In genomic region chr14:77039285-77040058, GRCh38 we compare ENCODE assay signal across 8 cellular contexts. TPM values are rescaled to one million over a fixed set of nuclear protein-coding genes. Genes with fewer than 3 reads are reported as not detected.
DNase-seq lines count a peak whose midpoint lies in the region; ATAC-seq and FAIRE-seq lines count a peak whose summit lies in the region.

No MANE protein-coding gene starts in this region.

- peak overlapping the region; percentile 49 for H4K12ac ChIP-seq in trophoblast cell (ENCODE audit: low read depth, low read length)

- peak overlapping the region; percentile 74 for H3K9ac ChIP-seq in SK-N-MC (ENCODE audit: insufficient read length)
- no peak overlapping the region for H3K9ac ChIP-seq in trophoblast cell (ENCODE audit: low read length)

- no peak overlapping the region for H3K4ac ChIP-seq in trophoblast cell (ENCODE audit: low read depth, low read length)

- peak overlapping the region; percentile 4 for H2BK120ac ChIP-seq in trophoblast cell (ENCODE audit: insufficient read depth, low read length, poor library complexity)

- no peak overlapping the region for H3K14ac ChIP-seq in trophoblast cell (ENCODE audit: low read length)

- H3K79me1 ChIP-seq in trophoblast cell (ENCODE audit: low read length): peaks cover 14% of the 10 kb centered on the region

- no peaks in the 10 kb centered on the region for H3K36me3 ChIP-seq in SK-N-MC (ENCODE audit: insufficient read depth, low read length)
- H3K36me3 ChIP-seq in esophagus (ENCODE audit: control insufficient read depth in 2 of 2, insufficient read depth in 2 of 2, low read length in 1 of 2): no peaks in the 10 kb centered on the region
- no peaks in the 10 kb centered on the region for H3K36me3 ChIP-seq in trophoblast cell (ENCODE audit: control insufficient read depth in 1 of 2, insufficient read depth in 2 of 2, low read length in 2 of 2)

- no peak overlapping the region for H4K8ac ChIP-seq in trophoblast cell (ENCODE audit: low read depth, low read length)

- H2AK5ac ChIP-seq in trophoblast cell (ENCODE audit: low read length): no peak overlapping the region

- peak; percentile 19 for ATAC-seq in HG02943 (IDR thresholded peaks at IDR 0.05; ENCODE audit: low read depth, unreplicated experiment)
- no peak for ATAC-seq in GM21390 (IDR thresholded peaks at IDR 0.05; ENCODE audit: unreplicated experiment)

- H3K18ac ChIP-seq in trophoblast cell (ENCODE audit: low read length): no peak overlapping the region

- H3K4me3 ChIP-seq in SK-N-MC: peak overlapping the region; percentile 75
- peak overlapping the region in 1 of 2 donors; percentile 25 for H3K4me3 ChIP-seq in esophagus (ENCODE audit: low read depth in 1 of 2, low read length in 2 of 2)
- no peak overlapping the region for H3K4me3 ChIP-seq in trophoblast cell (ENCODE audit: low read depth, low read length)

- H3K9me3 ChIP-seq in SK-N-MC (ENCODE audit: low read depth, low read length): no peaks in the 10 kb centered on the region
- H3K9me3 ChIP-seq in esophagus (ENCODE audit: control insufficient read depth in 2 of 2, insufficient read depth in 1 of 2, low read depth in 1 of 2, low read length in 1 of 2): no peaks in the 10 kb centered on the region
- H3K9me3 ChIP-seq in trophoblast cell (ENCODE audit: insufficient read depth, low read depth, low read length): no peaks in the 10 kb centered on the region

- H3K27me3 ChIP-seq in esophagus (ENCODE audit: control insufficient read depth in 1 of 2, insufficient read depth in 2 of 2, low read length in 2 of 2): no peaks in the 10 kb centered on the region
- H3K27me3 ChIP-seq in trophoblast cell (ENCODE audit: insufficient read depth, low read length): no peaks in the 10 kb centered on the region

- H3K4me1 ChIP-seq in esophagus (ENCODE audit: control insufficient read depth in 2 of 2, insufficient read depth in 2 of 2, low read length in 1 of 2) (peaks cover 0 to 17% of the 10 kb centered on the region in 2 donors), trophoblast cell (ENCODE audit: control insufficient read depth in 1 of 2, insufficient read depth in 2 of 2, low read length in 2 of 2) (peaks cover 30 to 39% of the 10 kb centered on the region in 2 experiments)

- H2BK5ac ChIP-seq in trophoblast cell (ENCODE audit: low read depth, low read length, poor library complexity): no peak overlapping the region

- H2BK12ac ChIP-seq in trophoblast cell (ENCODE audit: low read length): no peak overlapping the region

- H3K4me2 ChIP-seq in trophoblast cell (ENCODE audit: low read length): peak overlapping the region; percentile 65

- no peak for DNase-seq in SK-N-MC (ENCODE audit: low read depth, low spot score)
- DNase-seq in trophoblast cell: no peak
- no peak for DNase-seq in GF-D8 (lab: John Stamatoyannopoulos, UW)
- DNase-seq in GM03348 (ENCODE audit: low spot score): no peak

- 15 to 17% methylated on average over 10 of the region's 10 CpGs for WGBS in esophagus, 2 donors
- no CpG with 5 or more reads among the region's 10 CpGs for WGBS in trophoblast cell (ENCODE audit: extremely low coverage, insufficient coverage, insufficient read length)

- H3K27ac ChIP-seq in SK-N-MC (peak overlapping the region; percentile 98), esophagus (ENCODE audit: low read depth in 2 of 2, low read length in 1 of 2) (peak overlapping the region; percentile 91 to 93), trophoblast cell (ENCODE audit: low read depth, low read length) (no peak overlapping the region)

- no peak overlapping the region for H4K91ac ChIP-seq in trophoblast cell (ENCODE audit: low read depth, low read length)

- peak; percentile 75 for FAIRE-seq in G401.6 (lab: Jason Lieb, UNC)

- no peak overlapping the region for H3K23ac ChIP-seq in trophoblast cell (ENCODE audit: low read length)

- peak overlapping the region; percentile 18 for H2AFZ ChIP-seq in trophoblast cell (ENCODE audit: insufficient read depth, low read length, poor library complexity)

- no peaks in the 10 kb centered on the region for H3K79me2 ChIP-seq in trophoblast cell (ENCODE audit: control insufficient read depth, insufficient read depth, low read length, poor library complexity)

RNA-seq across cellular contexts. Expression of gene IRF2BPL, which starts 11.0 kb away (rescaled TPM):
- 1 to 10 TPM; 3.5 to 9.5 TPM for polyA plus RNA-seq in esophagus
- polyA plus RNA-seq in trophoblast cell (2013): 21.4 and 23.0 TPM in 2 replicates

RNA-seq across cellular contexts. Expression of gene CIPC, which starts 58.6 kb away (rescaled TPM):
- 10 to 100 TPM in 1 of 2 donors, 1 to 10 TPM in 1; 9.3 to 12.0 TPM for polyA plus RNA-seq in esophagus
- 14.3 and 14.4 TPM in 2 replicates for polyA plus RNA-seq in trophoblast cell (2013)
